1 cellular context compared by ENCODE assay signal in the genomic region with DNA sequence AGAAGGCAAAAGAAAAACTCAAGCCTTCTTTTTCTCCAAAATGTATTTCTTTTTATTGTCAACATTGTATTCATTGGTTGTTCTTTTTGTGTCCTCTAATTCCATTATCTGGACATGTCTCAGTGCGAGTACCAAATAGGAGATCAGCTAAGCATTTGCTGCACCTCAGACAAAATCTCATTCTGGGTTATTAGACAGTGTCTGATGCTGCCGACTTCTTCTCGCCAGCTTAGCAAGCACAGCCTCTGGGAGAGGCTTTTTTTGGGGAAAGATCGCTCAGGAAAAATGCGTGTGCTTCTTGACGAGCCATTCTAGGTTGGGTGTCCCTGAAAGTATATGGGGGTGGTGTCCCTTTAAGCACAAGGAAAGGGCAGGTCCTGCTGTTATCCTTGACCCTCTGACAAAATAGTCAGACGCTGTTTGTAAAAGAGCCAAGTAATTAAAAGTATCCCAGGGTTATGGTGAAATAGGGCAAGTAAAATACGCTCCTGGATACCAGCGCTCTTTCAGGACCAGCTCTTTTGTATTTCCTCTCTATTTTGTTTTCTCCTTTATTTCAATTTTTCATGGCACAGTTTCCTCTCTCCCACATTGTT.
TF ChIP-seq lines count a peak whose summit lies in the region.

No MANE protein-coding gene starts in this region.

TF ChIP-seq in A549, 52 proteins besides CTCF, POLR2A, EP300 and RAD21 (continued from another document):
- TF ChIP-seq EHMT2 (IDR thresholded peaks at IDR 0.05; ENCODE audit: low read depth) (no peak), FOXS1 (CRISPR knock-in tag; IDR thresholded peaks at IDR 0.05) (no peak), JUN (IDR thresholded peaks at IDR 0.05) (no peak), ZC3H11A (IDR thresholded peaks at IDR 0.05) (no peak), TP53 (CRISPR knock-in tag; IDR thresholded peaks at IDR 0.05) (no peak), PHF8 (IDR thresholded peaks at IDR 0.05; ENCODE audit: borderline replicate concordance, low read depth) (no peak), ELK1 (IDR thresholded peaks at IDR 0.05; ENCODE audit: low read depth, low read length) (no peak), GATA3 (IDR thresholded peaks at IDR 0.05; ENCODE audit: borderline replicate concordance) (no peak), CHD2 (IDR thresholded peaks at IDR 0.05; ENCODE audit: low read length, partially characterized antibody) (no peak), ZNF302 (CRISPR knock-in tag; IDR thresholded peaks at IDR 0.05) (no peak), ESRRA (IDR thresholded peaks at IDR 0.05; ENCODE audit: borderline replicate concordance, low read length) (no peak), PBX3 (IDR thresholded peaks at IDR 0.05) (no peak), NPAS2 (CRISPR knock-in tag; IDR thresholded peaks at IDR 0.05; ENCODE audit: borderline replicate concordance) (no peak), NR3C1 (IDR thresholded peaks at IDR 0.05) (no peak), SREBF2 (IDR thresholded peaks at IDR 0.05) (no peak), HMGXB4 (CRISPR knock-in tag; IDR thresholded peaks at IDR 0.05; ENCODE audit: borderline replicate concordance) (no peak)
- TF ChIP-seq, protein P1, sequence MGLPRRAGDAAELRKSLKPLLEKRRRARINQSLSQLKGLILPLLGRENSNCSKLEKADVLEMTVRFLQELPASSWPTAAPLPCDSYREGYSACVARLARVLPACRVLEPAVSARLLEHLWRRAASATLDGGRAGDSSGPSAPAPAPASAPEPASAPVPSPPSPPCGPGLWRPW (IDR thresholded peaks at IDR 0.05): no peak
TF ChIP-seq in A549: peak in this region for 0.
